26 cellular contexts compared by ENCODE assay signal in the genomic region with DNA sequence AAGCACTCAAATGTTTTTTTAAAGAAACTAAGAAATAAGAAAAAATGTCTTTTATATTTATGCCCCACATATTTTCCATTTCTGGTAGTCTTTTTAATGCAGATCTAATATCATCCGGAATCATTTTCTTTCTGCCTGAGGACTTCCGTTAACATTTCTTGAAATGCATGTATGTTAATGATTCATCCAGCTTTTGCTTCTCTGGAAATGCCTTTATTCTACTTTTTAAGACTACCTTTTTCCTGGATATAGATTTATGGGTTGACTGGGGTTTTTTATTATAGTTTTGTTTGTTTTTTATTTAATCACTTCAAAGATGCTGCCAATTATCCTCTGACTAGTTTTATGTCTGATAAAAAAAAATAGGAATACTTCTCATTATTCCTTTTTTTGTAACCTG.
"Had no signal": no experiment of that assay in that cellular context is flagged by ENCODE, and none has a peak within 500 bp of the region (broad histone marks: within the 10 kb centered on the region; RNA-seq: fewer than 3 reads in every experiment).

No MANE protein-coding gene starts in this region.

- H3K4me3 ChIP-seq: stomach, suprapubic skin, testis, thoracic aorta, thyroid gland, tibial artery, tibial nerve, transverse colon, upper lobe of left lung, upper lobe of right lung, uterus, vagina had no signal

- H3K4me1 ChIP-seq: stomach, testis, thyroid gland, tibial artery, tibial nerve, transverse colon, upper lobe of left lung, upper lobe of right lung, uterus, vagina had no signal

- H3K9me3 ChIP-seq: stomach, suprapubic skin, testis, thoracic aorta, thyroid gland, tibial artery, tibial nerve, transverse colon, upper lobe of left lung, upper lobe of right lung, uterus, vagina had no signal

- DNase-seq: stimulated activated CD4-positive, alpha-beta T cell treated with anti-CD3 and anti-CD28 coated beads, Interleukin-2, amount 100 ng/mL, for 48 hours; stimulated activated CD4-positive, alpha-beta T cell treated with anti-CD3 and anti-CD28 coated beads, Interleukin-4, amount 100 ng/mL, for 1 hour; stimulated activated CD4-positive, alpha-beta T cell treated with anti-CD3 and anti-CD28 coated beads, Interleukin-4, amount 100 ng/mL, for 24 hours; stimulated activated CD4-positive, alpha-beta T cell treated with anti-CD3 and anti-CD28 coated beads, Interleukin-4, amount 100 ng/mL, for 4 hours; stimulated activated CD8-positive, alpha-beta memory T cell treated with anti-CD3 and anti-CD28 coated beads, Interleukin-4, amount 100 ng/mL, for 48 hours; stimulated activated naive B cell treated with anti-CD40 and anti-IgM and Interleukin-4, amounts not matched to agents 10 μg/mL and 1 μg/mL and 100 μg/mL, for 72 hours; stimulated activated naive CD4-positive, alpha-beta T cell; stimulated activated naive CD4-positive, alpha-beta T cell treated with Interleukin-2 at 50 U/mL for 16 hours; stimulated activated naive CD8-positive, alpha-beta T cell treated with anti-CD3 and anti-CD28 coated beads, Interleukin-15, amount 100 ng/mL, for 72 hours; stimulated activated naive CD8-positive, alpha-beta T cell treated with anti-CD3 and anti-CD28 coated beads, Interleukin-15, Interleukin-2, amounts not matched to agents 100 U/mL and 50 U/mL, for 24 hours; stomach; substantia nigra; testis; thyroid gland; tibial artery; transverse colon; trophoblast cell; upper lobe of left lung; upper lobe of right lung; uterus had no signal

- ATAC-seq: stimulated activated effector memory CD8-positive, alpha-beta T cell treated with anti-CD3 and anti-CD28 coated beads, Interleukin-12 subunit alpha, Interleukin-12 subunit beta, amount 100 ng/mL, for 72 hours; stimulated activated memory B cell treated with anti-CD40 and anti-IgM and Interleukin-4, amounts not matched to agents 10 μg/mL and 1 μg/mL and 100 μg/mL, for 72 hours; stimulated activated naive B cell treated with anti-CD40 and anti-IgM and Interleukin-4, amounts not matched to agents 10 μg/mL and 1 μg/mL and 100 μg/mL, for 72 hours; stimulated activated naive CD8-positive, alpha-beta T cell treated with anti-CD3 and anti-CD28 coated beads, Interleukin-15, amount 100 ng/mL, for 72 hours; stimulated activated naive CD8-positive, alpha-beta T cell treated with anti-CD3 and anti-CD28 coated beads, Interleukin-15, Interleukin-2, amounts not matched to agents 100 U/mL and 50 U/mL, for 24 hours; upper lobe of right lung had no signal

- H3K27me3 ChIP-seq: stomach, suprapubic skin, testis, thyroid gland, tibial artery, tibial nerve, transverse colon, upper lobe of left lung, upper lobe of right lung, uterus, vagina had no signal

- H3K27ac ChIP-seq: stomach, suprapubic skin, testis, thoracic aorta, thyroid gland, tibial artery, tibial nerve, transverse colon, upper lobe of left lung, upper lobe of right lung, uterus, vagina had no signal

- H3K36me3 ChIP-seq: stomach, suprapubic skin, thoracic aorta, thyroid gland, tibial artery, tibial nerve, transverse colon, upper lobe of left lung, upper lobe of right lung, uterus, vagina had no signal
